ENCODE assay signal across 11 cellular contexts in the genomic region with DNA sequence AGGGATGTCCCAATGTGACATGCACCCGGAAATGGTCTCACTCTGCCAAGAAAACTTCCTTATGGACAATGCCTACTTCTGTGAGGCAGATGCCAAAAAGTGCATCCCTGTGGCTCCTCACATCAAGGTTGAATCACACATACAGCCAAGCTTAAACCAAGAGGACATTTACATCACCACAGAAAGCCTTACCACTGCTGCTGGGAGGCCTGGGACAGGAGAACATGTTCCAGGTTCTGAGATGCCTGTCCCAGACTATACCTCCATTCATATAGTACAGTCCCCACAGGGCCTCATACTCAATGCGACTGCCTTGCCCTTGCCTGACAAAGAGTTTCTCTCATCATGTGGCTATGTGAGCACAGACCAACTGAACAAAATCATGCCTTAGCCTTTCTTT. TPM values are rescaled to one million over a fixed set of nuclear protein-coding genes. Genes with fewer than 3 reads are reported as not detected.
DNase-seq lines count a peak whose midpoint lies in the region; ATAC-seq and FAIRE-seq lines count a peak whose summit lies in the region.
"Had no signal": no experiment of that assay in that cellular context is flagged by ENCODE, and none has a peak within 500 bp of the region (broad histone marks: within the 10 kb centered on the region; RNA-seq: fewer than 3 reads in every experiment).

No MANE protein-coding gene starts in this region.

- no peaks in the 10 kb centered on the region for H3K9me3 Mint-ChIP-seq in activated naive CD8-positive, alpha-beta T cell treated with anti-CD3 and anti-CD28 coated beads, Interleukin-2, amount 10 ng/mL, durations not matched to agents 7 days and 5 days
- no peaks in the 10 kb centered on the region for H3K9me3 Mint-ChIP-seq in activated naive CD8-positive, alpha-beta T cell treated with anti-CD3 and anti-CD28 coated beads for 36 hours
- H3K9me3 Mint-ChIP-seq in activated naive CD8-positive, alpha-beta T cell treated with anti-CD3 and anti-CD28 coated beads, Interleukin-2, amount 50 U/mL, for 24 hours, result no peaks in the 10 kb centered on the region

- H3K36me3 Mint-ChIP-seq in activated naive CD8-positive, alpha-beta T cell treated with anti-CD3 and anti-CD28 coated beads, Interleukin-2, amount 10 ng/mL, durations not matched to agents 7 days and 5 days, result no peaks in the 10 kb centered on the region
- H3K36me3 Mint-ChIP-seq in activated naive CD8-positive, alpha-beta T cell treated with anti-CD3 and anti-CD28 coated beads for 36 hours, result no peaks in the 10 kb centered on the region
- H3K36me3 Mint-ChIP-seq in activated naive CD8-positive, alpha-beta T cell treated with anti-CD3 and anti-CD28 coated beads, Interleukin-2, amount 50 U/mL, for 24 hours (ENCODE audit: low read depth), result no peaks in the 10 kb centered on the region

- peak overlapping the region; percentile 29 for H3K4me3 Mint-ChIP-seq in activated naive CD8-positive, alpha-beta T cell treated with anti-CD3 and anti-CD28 coated beads, Interleukin-2, amount 10 ng/mL, durations not matched to agents 7 days and 5 days
- no peak overlapping the region for H3K4me3 Mint-ChIP-seq in activated naive CD8-positive, alpha-beta T cell treated with anti-CD3 and anti-CD28 coated beads for 36 hours
- no peak overlapping the region for H3K4me3 Mint-ChIP-seq in activated naive CD8-positive, alpha-beta T cell treated with anti-CD3 and anti-CD28 coated beads, Interleukin-2, amount 50 U/mL, for 24 hours

- DNase-seq in activated naive CD8-positive, alpha-beta T cell treated with anti-CD3 and anti-CD28 coated beads, Interleukin-2, amount 10 ng/mL, durations not matched to agents 7 days and 5 days, result no peak
- DNase-seq in activated naive CD8-positive, alpha-beta T cell treated with anti-CD3 and anti-CD28 coated beads for 36 hours, result no peak
- no peak for DNase-seq in activated naive CD8-positive, alpha-beta T cell treated with anti-CD3 and anti-CD28 coated beads, Interleukin-2, amount 50 U/mL, for 24 hours
- DNase-seq in GM19239 (ENCODE audit: insufficient read length, low spot score), result no peak
- DNase-seq in NCI-H748 treated with DMSO at 0.1 percent for 48 hours (lab: John Stamatoyannopoulos, UW), result no peak
- DNase-seq in left ventricle myocardium superior, result no peak
- DNase-seq: activated CD8-positive, alpha-beta memory T cell treated with anti-CD3 and anti-CD28 coated beads, Interleukin-2, amount 50 U/mL, for 48 hours; lower lobe of right lung had no signal

- POLR2A ChIA-PET in activated naive CD8-positive, alpha-beta T cell treated with anti-CD3 and anti-CD28 coated beads, Interleukin-2, amount 10 ng/mL, durations not matched to agents 7 days and 5 days (lab: Charles Lee), result no interaction called here

- peak; percentile 35 for ATAC-seq in activated naive CD8-positive, alpha-beta T cell treated with anti-CD3 and anti-CD28 coated beads, Interleukin-2, amount 10 ng/mL, durations not matched to agents 7 days and 5 days (ENCODE audit: low read depth)
- peak; percentile 5 for ATAC-seq in HG03175 (IDR thresholded peaks at IDR 0.05; ENCODE audit: unreplicated experiment)
- ATAC-seq in activated naive CD8-positive, alpha-beta T cell treated with anti-CD3 and anti-CD28 coated beads, Interleukin-2, amount 50 U/mL, for 24 hours, result peak; percentile 39
- no peak for ATAC-seq in GM18858 (IDR thresholded peaks at IDR 0.05; ENCODE audit: unreplicated experiment)
- no peak for ATAC-seq in left ventricle myocardium superior

- H3K27ac Mint-ChIP-seq in activated naive CD8-positive, alpha-beta T cell treated with anti-CD3 and anti-CD28 coated beads, Interleukin-2, amount 10 ng/mL, durations not matched to agents 7 days and 5 days, result no peak overlapping the region
- no peak overlapping the region for H3K27ac Mint-ChIP-seq in activated naive CD8-positive, alpha-beta T cell treated with anti-CD3 and anti-CD28 coated beads for 36 hours
- H3K27ac Mint-ChIP-seq in activated naive CD8-positive, alpha-beta T cell treated with anti-CD3 and anti-CD28 coated beads, Interleukin-2, amount 50 U/mL, for 24 hours, result no peak overlapping the region

- no peak for FAIRE-seq in GM19239 (lab: Jason Lieb, UNC)

- peaks cover 54% of the 10 kb centered on the region for H3K27me3 Mint-ChIP-seq in activated naive CD8-positive, alpha-beta T cell treated with anti-CD3 and anti-CD28 coated beads, Interleukin-2, amount 10 ng/mL, durations not matched to agents 7 days and 5 days
- peaks cover 23% of the 10 kb centered on the region for H3K27me3 Mint-ChIP-seq in activated naive CD8-positive, alpha-beta T cell treated with anti-CD3 and anti-CD28 coated beads for 36 hours
- H3K27me3 Mint-ChIP-seq in activated naive CD8-positive, alpha-beta T cell treated with anti-CD3 and anti-CD28 coated beads, Interleukin-2, amount 50 U/mL, for 24 hours, result peaks cover 12% of the 10 kb centered on the region

- peaks cover 16% of the 10 kb centered on the region for H3K4me1 Mint-ChIP-seq in activated naive CD8-positive, alpha-beta T cell treated with anti-CD3 and anti-CD28 coated beads, Interleukin-2, amount 10 ng/mL, durations not matched to agents 7 days and 5 days
- peaks cover 12% of the 10 kb centered on the region for H3K4me1 Mint-ChIP-seq in activated naive CD8-positive, alpha-beta T cell treated with anti-CD3 and anti-CD28 coated beads for 36 hours
- H3K4me1 Mint-ChIP-seq in activated naive CD8-positive, alpha-beta T cell treated with anti-CD3 and anti-CD28 coated beads, Interleukin-2, amount 50 U/mL, for 24 hours, result peaks cover 19% of the 10 kb centered on the region

- intact Hi-C loops in left ventricle myocardium superior (cut with micrococcal nuclease), result no loop called here

RNA-seq across cellular contexts. Expression of a gene that starts 37.6 kb away (rescaled TPM):
- 10 to 100 TPM in 1 of 2 experiments, 1 to 10 TPM in 1; 8.9 to 10.3 TPM for total RNA-seq in activated naive CD8-positive, alpha-beta T cell treated with anti-CD3 and anti-CD28 coated beads, Interleukin-2, amount 10 ng/mL, durations not matched to agents 7 days and 5 days
- total RNA-seq in activated naive CD8-positive, alpha-beta T cell treated with anti-CD3 and anti-CD28 coated beads for 36 hours, result 10 to 100 TPM; 18.1 to 19.9 TPM
- 0.77 TPM for total RNA-seq in left ventricle myocardium superior
- total RNA-seq: ascending aorta had no signal

Comparison
In these comparisons a context has a peak if more than half of its experiments do, and no peak if none do; other contexts are left out.
1. ATAC-seq: peak in activated naive CD8-positive, alpha-beta T cell treated with anti-CD3 and anti-CD28 coated beads, Interleukin-2, amount 10 ng/mL, durations not matched to agents 7 days and 5 days (single experiment), HG03175 (single experiment) and activated naive CD8-positive, alpha-beta T cell treated with anti-CD3 and anti-CD28 coated beads, Interleukin-2, amount 50 U/mL, for 24 hours (single experiment); none in GM18858 (single experiment) and left ventricle myocardium superior (single experiment).